1 cellular context compared by ENCODE assay signal in the genomic region with DNA sequence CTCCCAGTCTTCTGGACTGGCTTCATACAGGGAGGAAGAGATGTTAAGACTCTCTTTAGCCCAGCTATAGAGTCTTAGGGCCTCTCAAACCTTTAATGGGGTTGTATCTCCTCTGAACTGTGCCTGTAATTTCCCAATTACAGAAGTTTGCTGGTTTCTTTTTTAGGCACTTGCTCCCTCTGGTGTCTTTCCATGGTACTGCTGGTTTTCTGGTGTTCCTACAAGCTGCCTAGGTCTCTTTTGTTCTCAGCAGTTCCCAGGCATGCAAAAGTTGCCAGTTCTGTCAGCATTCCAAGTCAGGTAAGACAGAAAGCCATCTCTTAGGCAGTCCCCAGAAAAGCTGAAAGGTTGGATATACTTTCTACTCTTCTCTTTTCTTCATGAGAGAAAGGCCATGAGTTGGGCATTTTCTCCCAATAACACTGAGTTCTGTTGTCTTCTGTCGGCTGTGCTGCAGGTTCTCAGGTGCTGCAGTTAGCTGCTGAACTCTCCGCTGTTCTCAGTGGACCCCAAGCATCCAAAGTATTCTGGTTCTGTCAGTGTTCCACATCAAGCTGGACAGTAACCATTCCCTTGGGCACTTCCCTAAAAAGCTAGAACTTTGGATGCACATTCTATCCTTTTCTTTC.
TF ChIP-seq lines count a peak whose summit lies in the region.

No MANE protein-coding gene starts in this region.

TF ChIP-seq in H1, 55 proteins besides CTCF, POLR2A, EP300 and RAD21:
- TF ChIP-seq, protein P1, sequence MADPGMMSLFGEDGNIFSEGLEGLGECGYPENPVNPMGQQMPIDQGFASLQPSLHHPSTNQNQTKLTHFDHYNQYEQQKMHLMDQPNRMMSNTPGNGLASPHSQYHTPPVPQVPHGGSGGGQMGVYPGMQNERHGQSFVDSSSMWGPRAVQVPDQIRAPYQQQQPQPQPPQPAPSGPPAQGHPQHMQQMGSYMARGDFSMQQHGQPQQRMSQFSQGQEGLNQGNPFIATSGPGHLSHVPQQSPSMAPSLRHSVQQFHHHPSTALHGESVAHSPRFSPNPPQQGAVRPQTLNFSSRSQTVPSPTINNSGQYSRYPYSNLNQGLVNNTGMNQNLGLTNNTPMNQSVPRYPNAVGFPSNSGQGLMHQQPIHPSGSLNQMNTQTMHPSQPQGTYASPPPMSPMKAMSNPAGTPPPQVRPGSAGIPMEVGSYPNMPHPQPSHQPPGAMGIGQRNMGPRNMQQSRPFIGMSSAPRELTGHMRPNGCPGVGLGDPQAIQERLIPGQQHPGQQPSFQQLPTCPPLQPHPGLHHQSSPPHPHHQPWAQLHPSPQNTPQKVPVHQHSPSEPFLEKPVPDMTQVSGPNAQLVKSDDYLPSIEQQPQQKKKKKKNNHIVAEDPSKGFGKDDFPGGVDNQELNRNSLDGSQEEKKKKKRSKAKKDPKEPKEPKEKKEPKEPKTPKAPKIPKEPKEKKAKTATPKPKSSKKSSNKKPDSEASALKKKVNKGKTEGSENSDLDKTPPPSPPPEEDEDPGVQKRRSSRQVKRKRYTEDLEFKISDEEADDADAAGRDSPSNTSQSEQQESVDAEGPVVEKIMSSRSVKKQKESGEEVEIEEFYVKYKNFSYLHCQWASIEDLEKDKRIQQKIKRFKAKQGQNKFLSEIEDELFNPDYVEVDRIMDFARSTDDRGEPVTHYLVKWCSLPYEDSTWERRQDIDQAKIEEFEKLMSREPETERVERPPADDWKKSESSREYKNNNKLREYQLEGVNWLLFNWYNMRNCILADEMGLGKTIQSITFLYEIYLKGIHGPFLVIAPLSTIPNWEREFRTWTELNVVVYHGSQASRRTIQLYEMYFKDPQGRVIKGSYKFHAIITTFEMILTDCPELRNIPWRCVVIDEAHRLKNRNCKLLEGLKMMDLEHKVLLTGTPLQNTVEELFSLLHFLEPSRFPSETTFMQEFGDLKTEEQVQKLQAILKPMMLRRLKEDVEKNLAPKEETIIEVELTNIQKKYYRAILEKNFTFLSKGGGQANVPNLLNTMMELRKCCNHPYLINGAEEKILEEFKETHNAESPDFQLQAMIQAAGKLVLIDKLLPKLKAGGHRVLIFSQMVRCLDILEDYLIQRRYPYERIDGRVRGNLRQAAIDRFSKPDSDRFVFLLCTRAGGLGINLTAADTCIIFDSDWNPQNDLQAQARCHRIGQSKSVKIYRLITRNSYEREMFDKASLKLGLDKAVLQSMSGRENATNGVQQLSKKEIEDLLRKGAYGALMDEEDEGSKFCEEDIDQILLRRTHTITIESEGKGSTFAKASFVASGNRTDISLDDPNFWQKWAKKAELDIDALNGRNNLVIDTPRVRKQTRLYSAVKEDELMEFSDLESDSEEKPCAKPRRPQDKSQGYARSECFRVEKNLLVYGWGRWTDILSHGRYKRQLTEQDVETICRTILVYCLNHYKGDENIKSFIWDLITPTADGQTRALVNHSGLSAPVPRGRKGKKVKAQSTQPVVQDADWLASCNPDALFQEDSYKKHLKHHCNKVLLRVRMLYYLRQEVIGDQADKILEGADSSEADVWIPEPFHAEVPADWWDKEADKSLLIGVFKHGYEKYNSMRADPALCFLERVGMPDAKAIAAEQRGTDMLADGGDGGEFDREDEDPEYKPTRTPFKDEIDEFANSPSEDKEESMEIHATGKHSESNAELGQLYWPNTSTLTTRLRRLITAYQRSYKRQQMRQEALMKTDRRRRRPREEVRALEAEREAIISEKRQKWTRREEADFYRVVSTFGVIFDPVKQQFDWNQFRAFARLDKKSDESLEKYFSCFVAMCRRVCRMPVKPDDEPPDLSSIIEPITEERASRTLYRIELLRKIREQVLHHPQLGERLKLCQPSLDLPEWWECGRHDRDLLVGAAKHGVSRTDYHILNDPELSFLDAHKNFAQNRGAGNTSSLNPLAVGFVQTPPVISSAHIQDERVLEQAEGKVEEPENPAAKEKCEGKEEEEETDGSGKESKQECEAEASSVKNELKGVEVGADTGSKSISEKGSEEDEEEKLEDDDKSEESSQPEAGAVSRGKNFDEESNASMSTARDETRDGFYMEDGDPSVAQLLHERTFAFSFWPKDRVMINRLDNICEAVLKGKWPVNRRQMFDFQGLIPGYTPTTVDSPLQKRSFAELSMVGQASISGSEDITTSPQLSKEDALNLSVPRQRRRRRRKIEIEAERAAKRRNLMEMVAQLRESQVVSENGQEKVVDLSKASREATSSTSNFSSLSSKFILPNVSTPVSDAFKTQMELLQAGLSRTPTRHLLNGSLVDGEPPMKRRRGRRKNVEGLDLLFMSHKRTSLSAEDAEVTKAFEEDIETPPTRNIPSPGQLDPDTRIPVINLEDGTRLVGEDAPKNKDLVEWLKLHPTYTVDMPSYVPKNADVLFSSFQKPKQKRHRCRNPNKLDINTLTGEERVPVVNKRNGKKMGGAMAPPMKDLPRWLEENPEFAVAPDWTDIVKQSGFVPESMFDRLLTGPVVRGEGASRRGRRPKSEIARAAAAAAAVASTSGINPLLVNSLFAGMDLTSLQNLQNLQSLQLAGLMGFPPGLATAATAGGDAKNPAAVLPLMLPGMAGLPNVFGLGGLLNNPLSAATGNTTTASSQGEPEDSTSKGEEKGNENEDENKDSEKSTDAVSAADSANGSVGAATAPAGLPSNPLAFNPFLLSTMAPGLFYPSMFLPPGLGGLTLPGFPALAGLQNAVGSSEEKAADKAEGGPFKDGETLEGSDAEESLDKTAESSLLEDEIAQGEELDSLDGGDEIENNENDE (IDR thresholded peaks at IDR 0.05; ENCODE audit: insufficient replicate concordance, low read length): no peak
- TF ChIP-seq TEAD4 (IDR thresholded peaks at IDR 0.05; ENCODE audit: low read depth, low read length) (peak; percentile 58; the same call in 1 of the 2 replicates), POLR2AphosphoS5 (IDR thresholded peaks at IDR 0.05; ENCODE audit: low read depth, low read length) (no peak), CTBP2 (IDR thresholded peaks at IDR 0.05; ENCODE audit: borderline replicate concordance, insufficient read depth, insufficient read length, low read length) (no peak), CEBPB (IDR thresholded peaks at IDR 0.05; ENCODE audit: low read depth, low read length) (0 out of 2 replicates have a peak, but pooled peaks have one; percentile 21)
